ENCODE assay signal across 9 cellular contexts in the genomic region with DNA sequence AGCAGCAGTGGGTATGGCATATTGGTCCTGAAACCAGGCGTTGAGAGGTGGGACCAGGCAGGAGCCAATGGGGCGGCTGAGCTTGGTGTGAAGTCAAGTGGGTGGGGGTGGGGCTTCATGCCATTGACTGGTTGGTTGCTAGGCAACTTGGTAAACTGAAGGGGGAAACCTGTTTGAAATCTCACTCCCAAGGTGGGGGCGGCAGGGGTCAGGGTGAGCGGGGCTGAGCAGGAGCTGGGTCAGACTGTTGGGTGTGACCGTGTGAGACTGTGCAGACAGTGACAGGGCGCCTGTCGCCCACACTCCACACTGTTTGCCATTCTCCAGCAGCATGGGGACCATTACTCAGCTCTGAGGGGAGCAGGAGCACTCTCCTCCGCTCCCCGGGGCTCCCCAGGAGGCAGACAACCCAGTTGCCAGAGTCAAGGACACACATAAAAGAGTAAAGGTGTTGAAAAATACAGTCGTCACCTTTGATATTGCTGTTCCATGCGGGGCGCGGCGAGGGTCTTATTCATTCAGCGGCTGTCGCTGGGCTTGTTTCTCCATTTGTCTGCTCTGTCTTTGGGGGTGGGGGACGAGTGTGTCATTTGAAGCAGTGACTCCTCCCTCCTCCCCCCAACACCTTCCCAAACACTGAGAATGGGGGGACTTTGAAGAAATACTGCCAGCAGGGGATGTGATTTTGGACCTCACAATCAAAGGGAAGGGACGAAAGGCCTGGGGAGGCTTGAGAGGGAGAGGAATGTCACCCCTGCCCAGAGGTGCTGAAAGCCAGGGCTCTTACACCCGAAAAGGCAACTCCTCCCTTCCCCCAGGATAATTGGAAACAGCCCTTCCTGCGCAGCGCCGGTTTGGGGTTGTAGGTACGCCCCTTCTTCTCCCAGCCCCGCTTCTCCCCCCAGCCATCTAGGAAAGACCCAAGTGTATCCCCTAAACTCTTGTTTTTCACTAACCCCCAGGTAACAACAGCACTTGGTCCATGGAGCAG. TPM values are rescaled to one million over a fixed set of nuclear protein-coding genes. Genes with fewer than 3 reads are reported as not detected.
DNase-seq lines count a peak whose midpoint lies in the region; ATAC-seq, FAIRE-seq and TF ChIP-seq lines count a peak whose summit lies in the region.
"Had no signal": no experiment of that assay in that cellular context is flagged by ENCODE, and none has a peak within 500 bp of the region (broad histone marks: within the 10 kb centered on the region; RNA-seq: fewer than 3 reads in every experiment).

No MANE protein-coding gene starts in this region.

- no peak overlapping the region for H3K14ac ChIP-seq in H1 (ENCODE audit: insufficient read length)

- ATAC-seq in HG03097 (IDR thresholded peaks at IDR 0.05; ENCODE audit: low FRiP score, unreplicated experiment), result no peak
- ATAC-seq in GM21786 (IDR thresholded peaks at IDR 0.05; ENCODE audit: unreplicated experiment), result no peak
- ATAC-seq in HG03159 (IDR thresholded peaks at IDR 0.05; ENCODE audit: unreplicated experiment), result no peak

- H3K18ac ChIP-seq in H1 (ENCODE audit: extremely low read depth, low read length), result no peak overlapping the region

- H4K5ac ChIP-seq in H1 (ENCODE audit: insufficient read length, low read depth, low read length), result no peak overlapping the region

- peaks cover 41% of the 10 kb centered on the region for H3K4me1 Mint-ChIP-seq in neural crest cell

- H2BK5ac ChIP-seq in H1 (ENCODE audit: low read depth, low read length), result no peak overlapping the region; the same call in none of the 2 replicates

- H3K36me3 Mint-ChIP-seq in neural crest cell (ENCODE audit: low read depth), result peaks cover 2% of the 10 kb centered on the region

- peaks cover 19% of the 10 kb centered on the region; the same call in 1 of the 2 replicates for H3K23me2 ChIP-seq in H1 (ENCODE audit: low read depth, low read length)

- peak; percentile 57 for FAIRE-seq in H1 (lab: Jason Lieb, UNC)

- no peaks in the 10 kb centered on the region for H3K79me2 ChIP-seq in H1 (ENCODE audit: control insufficient read depth in 1 of 2, insufficient read depth in 2 of 2, low read length in 2 of 2)

- peaks cover 2 to 7% of the 10 kb centered on the region in 2 experiments for H4K20me1 ChIP-seq in H1 (replicated peaks in 1 of 2; ENCODE audit: control insufficient read depth in 1 of 2, insufficient read depth in 2 of 2, low read length in 2 of 2)

- peak overlapping the region in 2 of 4 experiments; percentile 1 to 41; a peak in 4 of 7 replicates for H3K9ac ChIP-seq in H1 (replicated peaks in 1 of 4; ENCODE audit: extremely low read depth in 1 of 4, low read depth in 3 of 4, low read length in 3 of 4)

- peaks cover 2 to 19% (median 16%) of the 10 kb centered on the region in 4 experiments for H3K4me1 ChIP-seq in H1 (replicated peaks in 1 of 4; ENCODE audit: control insufficient read depth in 3 of 4, insufficient read depth in 4 of 4, low read length in 3 of 4)

- no peak for TF ChIP-seq RAD21 in H1 (IDR thresholded peaks at IDR 0.05 in 1 of 2, conservative IDR thresholded peaks at IDR 0.05 in 1 of 2; ENCODE audit: low read depth in 2 of 2, low read length in 2 of 2)

- peak overlapping the region; percentile 87 for H3K4me3 Mint-ChIP-seq in neural crest cell

- H3K56ac ChIP-seq in H1 (replicated peaks; ENCODE audit: insufficient read length, low read depth, low read length), result no peak overlapping the region

- H3K27ac ChIP-seq in H1 (ENCODE audit: low read depth, low read length), result peak overlapping the region; percentile 80; the same call in 1 of the 2 replicates

- POLR2A ChIA-PET in H1 (lab: Charles Lee; ENCODE audit: partially characterized antibody), result interaction anchor here (0.6 to 11.4 kb wide), 22 partner anchors 8 to 1314 kb away, joined by 3 to 186 read pairs (median 4); a partner anchor contains a TSS

- peak overlapping the region; percentile 60; the same call in 1 of the 2 replicates for H2BK12ac ChIP-seq in H1 (ENCODE audit: low read depth, low read length)

- H2AK5ac ChIP-seq in H1 (ENCODE audit: low read depth, low read length), result no peak overlapping the region; the same call in 1 of the 2 replicates

- no peaks in the 10 kb centered on the region for H3K9me3 ChIP-seq in H1 (ENCODE audit: insufficient read depth in 2 of 2, low read depth in 1 of 2, low read length in 1 of 2)

- H2BK15ac ChIP-seq in H1 (ENCODE audit: low read length), result no peak overlapping the region

- no peak overlapping the region for H4K91ac ChIP-seq in H1 (replicated peaks; ENCODE audit: insufficient read length, low read length)

- no peak overlapping the region for H2BK120ac ChIP-seq in H1 (replicated peaks; ENCODE audit: low read depth, low read length)

- no peak overlapping the region for H3K4me3 ChIP-seq in GM12865 (ENCODE audit: low read depth, low read length)
- peak overlapping the region; percentile 56 to 86 (median 66) for H3K4me3 ChIP-seq in H1 (ENCODE audit: extremely low read depth in 1 of 4, insufficient read depth in 2 of 4, low read depth in 3 of 4, low read length in 4 of 4)

- H3K79me1 ChIP-seq in H1 (ENCODE audit: low read depth, low read length), result no peaks in the 10 kb centered on the region; the same call in 1 of the 2 replicates

- WGBS in H1 (ENCODE audit: extremely low coverage in 1 of 2, insufficient coverage in 1 of 2, insufficient read length in 1 of 2, insufficient replicate concordance in 2 of 2, low coverage in 1 of 2, low lambda C conversion rate in 2 of 2, missing lambda C conversion rate in 1 of 2), 2 experiments, result 10% methylated on average over 21 of the region's 24 CpGs; no CpG with 5 or more reads in 1 of the 2 experiments

- TF ChIP-seq CTCF in GM12865 (IDR thresholded peaks at IDR 0.05; ENCODE audit: insufficient read depth, low read depth, low read length, missing control alignments) (no peak), H1 (IDR thresholded peaks at IDR 0.05; ENCODE audit: control extremely low read depth in 1 of 3, insufficient read depth in 1 of 3, low read depth in 1 of 3, low read length in 3 of 3) (no peak), neural crest cell (conservative IDR thresholded peaks at IDR 0.05) (no peak)

- no peak overlapping the region for H2BK20ac ChIP-seq in H1 (ENCODE audit: low read length)

- peak in 1 of 2 experiments; percentile 76; a peak in 1 of 3 replicates for TF ChIP-seq EP300 in H1 (IDR thresholded peaks at IDR 0.05; ENCODE audit: borderline replicate concordance in 1 of 2, low read depth in 2 of 2, low read length in 2 of 2)

- no peak overlapping the region for H3K4ac ChIP-seq in H1 (replicated peaks; ENCODE audit: insufficient read length, low read depth, low read length)

- peaks cover 15% of the 10 kb centered on the region for H3K27me3 Mint-ChIP-seq in neural crest cell (ENCODE audit: low read depth)

- H4K8ac ChIP-seq in H1 (ENCODE audit: extremely low read depth, insufficient read depth, low read length), result no peak overlapping the region

- H3K23ac ChIP-seq in H1 (ENCODE audit: insufficient read length), result no peak overlapping the region

- H3K9me3 Mint-ChIP-seq in neural crest cell, result no peaks in the 10 kb centered on the region

- peak overlapping the region; percentile 82 to 90 for H3K4me2 ChIP-seq in H1 (ENCODE audit: insufficient read depth in 1 of 2, low read depth in 2 of 2, low read length in 2 of 2)

- CTCF ChIA-PET in H1 (lab: Charles Lee; ENCODE audit: partially characterized antibody), result interaction anchor here (0.6 to 9.2 kb wide), 15 partner anchors 8 to 292 kb away, joined by 3 to 85 read pairs (median 4); a partner anchor contains a TSS

- peaks cover 0 to 5% (median 2%) of the 10 kb centered on the region in 4 experiments; a peak in 3 of 8 replicates for H3K36me3 ChIP-seq in H1 (ENCODE audit: control insufficient read depth in 2 of 4, insufficient read depth in 4 of 4, low read length in 3 of 4)

- peak in 1 of 2 experiments; percentile 29; a peak in 1 of 3 replicates for TF ChIP-seq POLR2A in H1 (IDR thresholded peaks at IDR 0.05; ENCODE audit: control extremely low read depth in 1 of 2, low read depth in 2 of 2, low read length in 2 of 2)

- H2AFZ ChIP-seq in H1 (ENCODE audit: low read length), result no peak overlapping the region

- peak overlapping the region; percentile 96 for H3K27ac Mint-ChIP-seq in neural crest cell (ENCODE audit: unreplicated experiment)

- peaks cover 0 to 3% (median 1%) of the 10 kb centered on the region in 4 experiments; a peak in 2 of 7 replicates for H3K27me3 ChIP-seq in H1 (replicated peaks in 1 of 4; ENCODE audit: control insufficient read depth in 3 of 4, extremely low read depth in 1 of 4, insufficient read depth in 3 of 4, low read length in 3 of 4)

- DNase-seq in GM12865 (ENCODE audit: low read depth) (peak; percentile 29), NCI-H748 (lab: John Stamatoyannopoulos, UW; ENCODE audit: unreplicated experiment) (peak; percentile 99), H1 (ENCODE audit: low read depth in 1 of 2, low spot score in 2 of 2) (peak; percentile 61 to 77), neural crest cell (ENCODE audit: low read depth, low spot score) (no peak), NCI-H2107 treated with DMSO at 0.1 percent for 48 hours (lab: John Stamatoyannopoulos, UW; ENCODE audit: unreplicated experiment) (no peak)

RNA-seq across cellular contexts. Expression of a gene that starts 1.1 kb away (rescaled TPM):
- 15.0 and 16.0 TPM in 2 replicates for total RNA-seq in H1 (2021; fragmentation: NEBNext Ultra II Directional; extraction: Animal tissue kit (Norgen Biotek cat#: 25700))
- polyA plus RNA-seq in H1 (2011; rRNA removed), result 27.1 and 27.3 TPM in 2 replicates
- polyA plus RNA-seq in H1 (2011; cell fraction: cytosol; rRNA removed), result 19.9 TPM
- polyA plus RNA-seq in H1 (2011; cell fraction: nucleus; rRNA removed), result 40.5 TPM
- polyA plus RNA-seq in H1 (2012, experiment 1 of 2), result 15.2 to 17.2 TPM (median 16.3 TPM) in 4 replicates
- polyA plus RNA-seq in H1 (2012, experiment 2 of 2), result 20.2 TPM
- polyA plus RNA-seq in H1 (2013, experiment 1 of 2), result 18.0 TPM
- 18.9 TPM for polyA plus RNA-seq in H1 (2013, experiment 2 of 2)
- 14.9 and 18.5 TPM in 2 replicates for polyA minus RNA-seq in H1 (2011; rRNA and poly(A)+ RNA removed)
- polyA minus RNA-seq in H1 (2011; cell fraction: cytosol; rRNA and poly(A)+ RNA removed), result 8.7 TPM
- 9.7 TPM for polyA minus RNA-seq in H1 (2011; cell fraction: nucleus; rRNA and poly(A)+ RNA removed)
- total RNA-seq in neural crest cell, result 25.3 and 25.5 TPM in 2 replicates
- total RNA-seq: mononuclear cell had no signal

RNA-seq across cellular contexts. Expression of a gene that starts 13.7 kb away (rescaled TPM):
- total RNA-seq in H1 (2021; fragmentation: NEBNext Ultra II Directional; extraction: Animal tissue kit (Norgen Biotek cat#: 25700)), result 0.13 and 0.21 TPM in 2 replicates
- polyA plus RNA-seq in H1 (2011; rRNA removed), result 0.18 and 0.25 TPM in 2 replicates
- 0.27 TPM for polyA plus RNA-seq in H1 (2011; cell fraction: cytosol; rRNA removed)
- polyA plus RNA-seq in H1 (2011; cell fraction: nucleus; rRNA removed), result 0.86 TPM
- 0.04 to 0.18 TPM (median 0.11 TPM) in 4 replicates for polyA plus RNA-seq in H1 (2012, experiment 1 of 2)
- 0.13 TPM for polyA plus RNA-seq in H1 (2012, experiment 2 of 2)
- polyA plus RNA-seq in H1 (2013, experiment 1 of 2), result 0.12 TPM
- 0.06 TPM for polyA plus RNA-seq in H1 (2013, experiment 2 of 2)
- 0.32 and 0.50 TPM in 2 replicates for polyA minus RNA-seq in H1 (2011; rRNA and poly(A)+ RNA removed)
- polyA minus RNA-seq in H1 (2011; cell fraction: cytosol; rRNA and poly(A)+ RNA removed), result 0.44 TPM
- 0.50 TPM for polyA minus RNA-seq in H1 (2011; cell fraction: nucleus; rRNA and poly(A)+ RNA removed)
- 0.16 and 0.27 TPM in 2 replicates for total RNA-seq in neural crest cell

RNA-seq across cellular contexts. Expression of a gene that starts 15.6 kb away (rescaled TPM):
- 29.3 and 30.1 TPM in 2 replicates for total RNA-seq in H1 (2021; fragmentation: NEBNext Ultra II Directional; extraction: Animal tissue kit (Norgen Biotek cat#: 25700))
- polyA plus RNA-seq in H1 (2011; rRNA removed), result 29.2 and 38.4 TPM in 2 replicates
- 24.4 TPM for polyA plus RNA-seq in H1 (2011; cell fraction: cytosol; rRNA removed)
- 42.9 TPM for polyA plus RNA-seq in H1 (2011; cell fraction: nucleus; rRNA removed)
- 23.4 to 35.3 TPM (median 32.4 TPM) in 4 replicates for polyA plus RNA-seq in H1 (2012, experiment 1 of 2)
- polyA plus RNA-seq in H1 (2012, experiment 2 of 2), result 38.6 TPM
- polyA plus RNA-seq in H1 (2013, experiment 1 of 2), result 21.8 TPM
- 19.4 TPM for polyA plus RNA-seq in H1 (2013, experiment 2 of 2)
- polyA minus RNA-seq in H1 (2011; rRNA and poly(A)+ RNA removed), result 14.3 and 16.1 TPM in 2 replicates
- polyA minus RNA-seq in H1 (2011; cell fraction: cytosol; rRNA and poly(A)+ RNA removed), result 12.0 TPM
- polyA minus RNA-seq in H1 (2011; cell fraction: nucleus; rRNA and poly(A)+ RNA removed), result 10.0 TPM
- total RNA-seq in neural crest cell, result 35.7 and 41.1 TPM in 2 replicates

RNA-seq across cellular contexts. Expression of a gene that starts 16.6 kb away (rescaled TPM):
- 198 and 210 TPM in 2 replicates for total RNA-seq in H1 (2021; fragmentation: NEBNext Ultra II Directional; extraction: Animal tissue kit (Norgen Biotek cat#: 25700))
- polyA plus RNA-seq in H1 (2011; rRNA removed), result 143 and 149 TPM in 2 replicates
- polyA plus RNA-seq in H1 (2011; cell fraction: cytosol; rRNA removed), result 84.3 TPM
- 102 TPM for polyA plus RNA-seq in H1 (2011; cell fraction: nucleus; rRNA removed)
- polyA plus RNA-seq in H1 (2012, experiment 1 of 2), result 174 to 217 TPM (median 194 TPM) in 4 replicates
- 263 TPM for polyA plus RNA-seq in H1 (2012, experiment 2 of 2)
- polyA plus RNA-seq in H1 (2013, experiment 1 of 2), result 192 TPM
- 190 TPM for polyA plus RNA-seq in H1 (2013, experiment 2 of 2)
- polyA minus RNA-seq in H1 (2011; rRNA and poly(A)+ RNA removed), result 136 TPM in 2 replicates
- polyA minus RNA-seq in H1 (2011; cell fraction: cytosol; rRNA and poly(A)+ RNA removed), result 107 TPM
- polyA minus RNA-seq in H1 (2011; cell fraction: nucleus; rRNA and poly(A)+ RNA removed), result 55.7 TPM
- total RNA-seq in neural crest cell, result 135 and 150 TPM in 2 replicates

RNA-seq across cellular contexts. Expression of a gene that starts 53.2 kb away (rescaled TPM):
- total RNA-seq in H1 (2021; fragmentation: NEBNext Ultra II Directional; extraction: Animal tissue kit (Norgen Biotek cat#: 25700)), result 19.8 and 21.0 TPM in 2 replicates
- polyA plus RNA-seq in H1 (2011; rRNA removed), result 9.1 and 12.6 TPM in 2 replicates
- 4.0 TPM for polyA plus RNA-seq in H1 (2011; cell fraction: cytosol; rRNA removed)
- 10.8 TPM for polyA plus RNA-seq in H1 (2011; cell fraction: nucleus; rRNA removed)
- 14.7 to 25.4 TPM (median 20.2 TPM) in 4 replicates for polyA plus RNA-seq in H1 (2012, experiment 1 of 2)
- 18.6 TPM for polyA plus RNA-seq in H1 (2012, experiment 2 of 2)
- 36.4 TPM for polyA plus RNA-seq in H1 (2013, experiment 1 of 2)
- polyA plus RNA-seq in H1 (2013, experiment 2 of 2), result 38.8 TPM
- 12.0 and 12.6 TPM in 2 replicates for polyA minus RNA-seq in H1 (2011; rRNA and poly(A)+ RNA removed)
- 19.2 TPM for polyA minus RNA-seq in H1 (2011; cell fraction: cytosol; rRNA and poly(A)+ RNA removed)
- 9.9 TPM for polyA minus RNA-seq in H1 (2011; cell fraction: nucleus; rRNA and poly(A)+ RNA removed)
- total RNA-seq in neural crest cell, result 12.1 and 14.3 TPM in 2 replicates
- total RNA-seq: mononuclear cell had no signal

Comparison
In these comparisons a context has a peak if more than half of its experiments do, and no peak if none do; other contexts are left out.
1. DNase-seq: peak in GM12865 (single experiment), NCI-H748 (single experiment) and H1 (2 of 2); none in neural crest cell (single experiment) and NCI-H2107 treated with DMSO at 0.1 percent for 48 hours (single experiment).